Comparison of ENCODE assay signal across 34 cellular contexts in genomic region chr12:130929363-130929762, GRCh38. TPM values are rescaled to one million over a fixed set of nuclear protein-coding genes. Genes with fewer than 3 reads are reported as not detected.
"Had no signal": no experiment of that assay in that cellular context is flagged by ENCODE, and none has a peak within 500 bp of the region (broad histone marks: within the 10 kb centered on the region; RNA-seq: fewer than 3 reads in every experiment).

No MANE protein-coding gene starts in this region.

- H3K4me1 Mint-ChIP-seq: activated B cell treated with CpG ODN at 0.5 μM for 24 hours; activated CD4-positive, alpha-beta T cell treated with anti-CD3 and anti-CD28 coated beads, Interleukin-2, amount 10 ng/mL, durations not matched to agents 24 days and 14 days; activated naive CD8-positive, alpha-beta T cell treated with anti-CD3 and anti-CD28 coated beads for 36 hours; activated T-helper 17 cell treated with anti-CD3 and anti-CD28 coated beads, Interleukin-2, amount 50 U/mL, for 72 hours had no signal

- H3K9me3 ChIP-seq: adrenal gland, body of pancreas, breast epithelium had no signal

- H3K4me3 ChIP-seq: adrenal gland, body of pancreas, breast epithelium had no signal

- H3K4me3 Mint-ChIP-seq: activated B cell treated with CpG ODN at 0.5 μM for 24 hours; activated CD4-positive, alpha-beta memory T cell treated with anti-CD3 and anti-CD28 coated beads for 36 hours; activated CD4-positive, alpha-beta T cell treated with anti-CD3 and anti-CD28 coated beads, Interleukin-2, amount 10 ng/mL, durations not matched to agents 24 days and 14 days; activated CD8-positive, alpha-beta T cell treated with anti-CD3 and anti-CD28 coated beads for 36 hours; activated naive CD4-positive, alpha-beta T cell treated with anti-CD3 and anti-CD28 coated beads for 36 hours; activated naive CD8-positive, alpha-beta T cell treated with anti-CD3 and anti-CD28 coated beads for 36 hours; activated T-cell treated with anti-CD3 and anti-CD28 coated beads, Interleukin-2, amount 50 U/mL, for 4 hours; activated T-cell treated with anti-CD3 and anti-CD28 coated beads, Interleukin-2, amount 50 U/mL, for 72 hours; activated T-helper 1 cell treated with anti-CD3 and anti-CD28 coated beads, Interleukin-12 subunit alpha, Interleukin-12 subunit beta, Interleukin-2, Interleukin-4 antibody, amounts not matched to agents 30 ng/mL and 10 ng/mL and 1 ng/mL, durations not matched to agents 14 hours and 24 hours and 36 hours; activated T-helper 17 cell treated with anti-CD3 and anti-CD28 coated beads, Interleukin-2, amount 50 U/mL, for 72 hours; T-helper 1 cell treated with Interleukin-12 subunit alpha and Interleukin-12 subunit beta and Interleukin-4 antibody, amounts not matched to agents 30 μg/mL and 1 μg/mL, for 36 hours; T-helper 2 cell treated with Interferon-gamma antibody and Interleukin-4, amounts not matched to agents 5 μg/mL and 100 μg/mL, for 36 hours had no signal

- H3K36me3 Mint-ChIP-seq: activated CD4-positive, alpha-beta memory T cell treated with anti-CD3 and anti-CD28 coated beads for 36 hours; activated naive CD4-positive, alpha-beta T cell treated with anti-CD3 and anti-CD28 coated beads, Interleukin-2, amount 50 U/mL, for 72 hours; activated naive CD8-positive, alpha-beta T cell treated with anti-CD3 and anti-CD28 coated beads for 36 hours had no signal

- ATAC-seq: activated CD8-positive, alpha-beta T cell treated with anti-CD3 and anti-CD28 coated beads for 36 hours; activated naive CD4-positive, alpha-beta T cell treated with anti-CD3 and anti-CD28 coated beads, Interleukin-2, amount 50 U/mL, for 72 hours; activated T-cell treated with anti-CD3 and anti-CD28 coated beads, Interleukin-2, amount 50 U/mL, for 4 hours; activated T-cell treated with anti-CD3 and anti-CD28 coated beads, Interleukin-2, amount 50 U/mL, for 72 hours; activated T-helper 17 cell treated with anti-CD3 and anti-CD28 coated beads, Interleukin-2, amount 50 U/mL, for 72 hours; body of pancreas had no signal

- DNase-seq: activated B cell treated with CpG ODN at 0.5 μM for 24 hours; activated CD4-positive, alpha-beta memory T cell treated with anti-CD3 and anti-CD28 coated beads for 36 hours; activated CD4-positive, alpha-beta T cell treated with anti-CD3 and anti-CD28 coated beads for 4 hours; activated CD4-positive, alpha-beta T cell treated with anti-CD3 and anti-CD28 coated beads, Interleukin-2, amount 10 ng/mL, durations not matched to agents 24 days and 14 days; activated CD4-positive, alpha-beta T cell treated with anti-CD3 and anti-CD28 coated beads, Interleukin-2, amount 50 U/mL, for 1 hour; activated CD4-positive, alpha-beta T cell treated with anti-CD3 and anti-CD28 coated beads, Interleukin-2, amount 50 U/mL, for 4 hours; activated CD4-positive, CD25-positive, alpha-beta regulatory T cell treated with anti-CD3 and anti-CD28 coated beads, Interleukin-2, amount 50 U/mL, for 72 hours; activated CD8-positive, alpha-beta memory T cell treated with anti-CD3 and anti-CD28 coated beads, Interleukin-2, amount 50 U/mL, for 4 hours; activated CD8-positive, alpha-beta T cell treated with anti-CD3 and anti-CD28 coated beads for 36 hours; activated effector memory CD4-positive, alpha-beta T cell treated with anti-CD3 and anti-CD28 coated beads, Interleukin-2, amount 50 U/mL, for 16 hours; activated gamma-delta T cell treated with Interleukin-2 at 50 U/mL for 16 hours; activated naive CD4-positive, alpha-beta T cell; activated naive CD4-positive, alpha-beta T cell treated with anti-CD3 and anti-CD28 coated beads for 36 hours; activated naive CD4-positive, alpha-beta T cell treated with anti-CD3 and anti-CD28 coated beads, Interleukin-2, amount 50 U/mL, for 16 hours; activated naive CD8-positive, alpha-beta T cell treated with anti-CD3 and anti-CD28 coated beads for 36 hours; activated T-cell treated with anti-CD3 and anti-CD28 coated beads for 4 hours; activated T-cell treated with anti-CD3 and anti-CD28 coated beads, Interleukin-2, amount 50 U/mL, for 1 hour; activated T-cell treated with anti-CD3 and anti-CD28 coated beads, Interleukin-2, amount 50 U/mL, for 4 hours; activated T-cell treated with anti-CD3 and anti-CD28 coated beads, Interleukin-2, amount 50 U/mL, for 72 hours; adrenal gland; amniotic stem cell; aorta; body of pancreas; central memory CD4-positive, alpha-beta T cell; T-helper 2 cell; T-helper 9 cell had no signal

- H3K27me3 ChIP-seq: body of pancreas, brain microvascular endothelial cell had no signal

- H3K4me1 ChIP-seq: adrenal gland, body of pancreas, breast epithelium had no signal

- H3K36me3 ChIP-seq: adrenal gland, brain microvascular endothelial cell, breast epithelium had no signal

- H3K27ac Mint-ChIP-seq: activated B cell treated with CpG ODN at 0.5 μM for 24 hours; activated CD4-positive, alpha-beta memory T cell treated with anti-CD3 and anti-CD28 coated beads for 36 hours; activated CD4-positive, alpha-beta T cell treated with anti-CD3 and anti-CD28 coated beads, Interleukin-2, amount 10 ng/mL, durations not matched to agents 24 days and 14 days; activated CD8-positive, alpha-beta T cell treated with anti-CD3 and anti-CD28 coated beads for 36 hours; activated naive CD4-positive, alpha-beta T cell treated with anti-CD3 and anti-CD28 coated beads for 36 hours; activated naive CD4-positive, alpha-beta T cell treated with anti-CD3 and anti-CD28 coated beads, Interleukin-2, amount 50 U/mL, for 72 hours; activated naive CD8-positive, alpha-beta T cell treated with anti-CD3 and anti-CD28 coated beads for 36 hours; activated T-cell treated with anti-CD3 and anti-CD28 coated beads, Interleukin-2, amount 50 U/mL, for 72 hours; activated T-helper 1 cell treated with anti-CD3 and anti-CD28 coated beads, Interleukin-12 subunit alpha, Interleukin-12 subunit beta, Interleukin-2, Interleukin-4 antibody, amounts not matched to agents 30 ng/mL and 10 ng/mL and 1 ng/mL, durations not matched to agents 14 hours and 24 hours and 36 hours; activated T-helper 17 cell treated with anti-CD3 and anti-CD28 coated beads, Interleukin-2, amount 50 U/mL, for 72 hours; T-helper 1 cell treated with Interleukin-12 subunit alpha and Interleukin-12 subunit beta and Interleukin-4 antibody, amounts not matched to agents 30 μg/mL and 1 μg/mL, for 36 hours; T-helper 2 cell treated with Interferon-gamma antibody and Interleukin-4, amounts not matched to agents 5 μg/mL and 100 μg/mL, for 36 hours had no signal

- H3K27ac ChIP-seq: adrenal gland, body of pancreas, brain microvascular endothelial cell, breast epithelium, VCaP had no signal

- H3K9me3 Mint-ChIP-seq: activated B cell treated with CpG ODN at 0.5 μM for 24 hours; activated CD4-positive, alpha-beta memory T cell treated with anti-CD3 and anti-CD28 coated beads for 36 hours; activated CD4-positive, alpha-beta T cell treated with anti-CD3 and anti-CD28 coated beads, Interleukin-2, amount 10 ng/mL, durations not matched to agents 24 days and 14 days; activated CD8-positive, alpha-beta T cell treated with anti-CD3 and anti-CD28 coated beads for 36 hours; activated naive CD4-positive, alpha-beta T cell treated with anti-CD3 and anti-CD28 coated beads for 36 hours; activated naive CD4-positive, alpha-beta T cell treated with anti-CD3 and anti-CD28 coated beads, Interleukin-2, amount 50 U/mL, for 72 hours; activated naive CD8-positive, alpha-beta T cell treated with anti-CD3 and anti-CD28 coated beads for 36 hours; activated T-cell treated with anti-CD3 and anti-CD28 coated beads, Interleukin-2, amount 50 U/mL, for 4 hours; activated T-cell treated with anti-CD3 and anti-CD28 coated beads, Interleukin-2, amount 50 U/mL, for 72 hours; activated T-helper 1 cell treated with anti-CD3 and anti-CD28 coated beads, Interleukin-12 subunit alpha, Interleukin-12 subunit beta, Interleukin-2, Interleukin-4 antibody, amounts not matched to agents 30 ng/mL and 10 ng/mL and 1 ng/mL, durations not matched to agents 14 hours and 24 hours and 36 hours; activated T-helper 17 cell treated with anti-CD3 and anti-CD28 coated beads, Interleukin-2, amount 50 U/mL, for 72 hours; T-helper 1 cell treated with Interleukin-12 subunit alpha and Interleukin-12 subunit beta and Interleukin-4 antibody, amounts not matched to agents 30 μg/mL and 1 μg/mL, for 36 hours; T-helper 2 cell treated with Interferon-gamma antibody and Interleukin-4, amounts not matched to agents 5 μg/mL and 100 μg/mL, for 36 hours had no signal

RNA-seq across cellular contexts. Expression of gene ADGRD1, which starts 24.3 kb away (rescaled TPM):
- total RNA-seq: activated naive CD4-positive, alpha-beta T cell treated with anti-CD3 and anti-CD28 coated beads for 36 hours had no signal
